8 cellular contexts compared by ENCODE assay signal in the genomic region with DNA sequence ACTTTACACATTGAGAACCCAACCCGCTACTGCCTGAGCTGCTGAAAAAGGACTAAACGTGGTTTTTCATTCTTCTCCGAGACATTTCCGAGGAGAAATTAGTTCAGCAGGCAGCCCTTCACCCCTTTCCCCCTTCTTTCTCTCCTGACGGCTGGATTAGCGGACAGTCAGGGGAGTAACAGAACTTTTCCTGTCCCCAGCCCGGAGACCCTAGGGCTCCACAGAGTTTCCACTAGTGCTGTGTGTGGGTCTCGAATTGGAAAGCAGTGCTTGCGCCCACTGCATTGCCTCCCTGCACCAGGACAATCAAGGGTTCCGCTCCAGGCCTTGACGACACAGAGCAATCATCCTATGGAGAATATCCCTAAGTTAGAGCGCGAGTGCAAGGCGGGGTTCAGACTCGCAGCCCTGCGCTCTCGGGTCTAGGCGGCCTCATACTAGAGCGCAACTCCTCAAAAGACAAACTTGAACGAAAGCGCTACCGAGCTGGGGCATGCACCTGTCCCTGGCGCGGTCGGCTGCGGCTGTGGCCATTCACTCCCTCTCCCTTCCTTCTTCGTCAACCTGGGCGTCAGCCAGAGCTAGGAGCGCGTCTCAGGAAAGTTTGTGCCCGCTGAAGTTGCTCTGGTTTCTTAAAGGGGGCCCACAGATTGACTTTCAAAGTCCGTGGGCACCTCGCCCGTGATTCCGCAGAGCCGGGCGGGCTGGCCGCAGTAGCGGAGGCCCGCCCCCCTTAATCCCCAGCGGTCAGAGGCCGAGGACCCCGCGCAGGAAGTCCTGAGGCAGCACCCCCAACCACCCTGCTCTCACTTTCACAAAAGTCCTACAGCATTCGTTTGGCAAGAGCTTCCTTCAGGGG. TPM values are rescaled to one million over a fixed set of nuclear protein-coding genes. Genes with fewer than 3 reads are reported as not detected.
DNase-seq lines count a peak whose midpoint lies in the region; ATAC-seq and TF ChIP-seq lines count a peak whose summit lies in the region.

No MANE protein-coding gene starts in this region.

- no peaks in the 10 kb centered on the region for H3K9me2 ChIP-seq in PC-9 (ENCODE audit: insufficient read depth)

- H3K27ac Mint-ChIP-seq in CD8-positive, alpha-beta memory T cell, result peak overlapping the region in 2 of 8 donors; percentile 13 to 33
- H3K27ac Mint-ChIP-seq in nephron, result peak overlapping the region; percentile 37 to 86 (median 80)

- peaks cover 84% of the 10 kb centered on the region in 2 donors for H3K27me3 Mint-ChIP-seq in CD8-positive, alpha-beta memory T cell
- H3K27me3 Mint-ChIP-seq in nephron (ENCODE audit: low read depth), result peaks cover 99% of the 10 kb centered on the region

- no peaks in the 10 kb centered on the region for H4K20me1 ChIP-seq in PC-9 (ENCODE audit: insufficient read depth)

- TF ChIP-seq CTCF in PC-9 (conservative IDR thresholded peaks at IDR 0.05) (no peak), esophagus squamous epithelium (IDR thresholded peaks at IDR 0.05) (no peak), nephron (IDR thresholded peaks at IDR 0.05; ENCODE audit: unreplicated experiment in 3 of 3) (no peak)

- peaks cover 0 to 3% (median 0%) of the 10 kb centered on the region in 5 donors for H3K9me3 Mint-ChIP-seq in CD8-positive, alpha-beta memory T cell
- H3K9me3 Mint-ChIP-seq in nephron, result no peaks in the 10 kb centered on the region

- H2AFZ ChIP-seq in PC-9, result peak overlapping the region; percentile 89

- intact Hi-C loops in PC-9 (cut with micrococcal nuclease; ENCODE audit: unreplicated experiment) (loop anchor here (1.0 kb wide), 1 partner anchor 528 kb away; no protein-coding TSS in a partner anchor), esophagus squamous epithelium (cut with DNase I) (loop anchor here (10.0 kb wide), 1 partner anchor 363 kb away; no protein-coding TSS in a partner anchor)

- H3K36me3 Mint-ChIP-seq in CD8-positive, alpha-beta memory T cell, result peaks cover 0 to 7% (median 0%) of the 10 kb centered on the region in 3 donors
- H3K36me3 Mint-ChIP-seq in nephron (ENCODE audit: low read depth), result peaks cover 37% of the 10 kb centered on the region

- no peak overlapping the region for H3K27ac ChIP-seq in CD8-positive, alpha-beta memory T cell (ENCODE audit: low read depth, low read length)
- H3K27ac ChIP-seq in PC-9 (no peak overlapping the region), esophagus squamous epithelium (peak overlapping the region; percentile 58 to 80 (median 73))

- peak overlapping the region; percentile 89 for H3K4me2 ChIP-seq in PC-9

- H3K4me3 Mint-ChIP-seq in CD8-positive, alpha-beta memory T cell, result peak overlapping the region; percentile 41 to 81 (median 63)
- peak overlapping the region; percentile 91 to 93 (median 91) for H3K4me3 Mint-ChIP-seq in nephron

- POLR2A ChIA-PET in CD8-positive, alpha-beta memory T cell (lab: Charles Lee), result interaction anchor here (0.8 kb wide), 1 partner anchor 797 kb away, joined by 3 read pairs; no protein-coding TSS in a partner anchor
- POLR2A ChIA-PET in PC-9 (lab: Charles Lee; ENCODE audit: unreplicated experiment), result interaction anchor here (0.6 kb wide), 1 partner anchor 1089 kb away, joined by 3 read pairs; a partner anchor contains a TSS

- H3K27me3 ChIP-seq in CD8-positive, alpha-beta memory T cell (ENCODE audit: insufficient read depth, low read length, poor library complexity, severe bottlenecking), result peaks cover 74% of the 10 kb centered on the region
- H3K27me3 ChIP-seq in PC-9 (ENCODE audit: insufficient read depth, low read depth), result no peaks in the 10 kb centered on the region
- peaks cover 0 to 92% (median 6%) of the 10 kb centered on the region in 4 donors for H3K27me3 ChIP-seq in esophagus squamous epithelium

- no peak for ATAC-seq in HG02852 (IDR thresholded peaks at IDR 0.05; ENCODE audit: unreplicated experiment)

- no peak for TF ChIP-seq POLR2A in esophagus squamous epithelium (IDR thresholded peaks at IDR 0.05)

- TSS peak; percentile 40 for BruUV-seq in PC-9 (replicated peaks; lab: Mats Ljungman, UMichigan)

- no peak for DNase-seq in CD8-positive, alpha-beta memory T cell
- DNase-seq in PC-9 (peak in 1 of 2 experiments; percentile 43), esophagus squamous epithelium (lab: John Stamatoyannopoulos, UW) (no peak), NCI-H187 treated with DMSO at 0.1 percent for 48 hours (lab: John Stamatoyannopoulos, UW) (no peak), nucleus accumbens (lab: John Stamatoyannopoulos, UW) (no peak)
- no peak for DNase-seq in activated CD4-positive, CD25-positive, alpha-beta regulatory T cell (lab: John Stamatoyannopoulos, UW)

- 16 to 20% methylated on average over 17 to 18 of the region's 45 CpGs for WGBS in esophagus squamous epithelium, 2 donors

- peaks cover 40% of the 10 kb centered on the region for H3K4me1 ChIP-seq in CD8-positive, alpha-beta memory T cell (ENCODE audit: insufficient read depth, low read length)
- H3K4me1 ChIP-seq in PC-9 (replicated peaks; ENCODE audit: insufficient read depth), result peaks cover 13% of the 10 kb centered on the region; the same call in 1 of the 2 replicates
- H3K4me1 ChIP-seq in esophagus squamous epithelium, result peaks cover 5 to 49% (median 12%) of the 10 kb centered on the region in 3 donors

- H3K4me1 Mint-ChIP-seq in CD8-positive, alpha-beta memory T cell, result peaks cover 40 to 58% (median 41%) of the 10 kb centered on the region in 3 donors
- peaks cover 60% of the 10 kb centered on the region for H3K4me1 Mint-ChIP-seq in nephron

- H3K36me3 ChIP-seq in CD8-positive, alpha-beta memory T cell (ENCODE audit: insufficient read depth, low read length), result no peaks in the 10 kb centered on the region
- no peaks in the 10 kb centered on the region for H3K36me3 ChIP-seq in PC-9 (ENCODE audit: low read depth)
- H3K36me3 ChIP-seq in esophagus squamous epithelium, result no peaks in the 10 kb centered on the region

- no peak overlapping the region for H3K4me3 ChIP-seq in CD8-positive, alpha-beta memory T cell (ENCODE audit: low read length)
- H3K4me3 ChIP-seq in PC-9 (peak overlapping the region; percentile 70), esophagus squamous epithelium (peak overlapping the region; percentile 45 to 76 (median 54))

- no peaks in the 10 kb centered on the region for H3K9me3 ChIP-seq in CD8-positive, alpha-beta memory T cell (ENCODE audit: low read length)
- H3K9me3 ChIP-seq in PC-9 (ENCODE audit: insufficient read depth, low read depth), result no peaks in the 10 kb centered on the region
- no peaks in the 10 kb centered on the region for H3K9me3 ChIP-seq in esophagus squamous epithelium

- CTCF ChIA-PET in CD8-positive, alpha-beta memory T cell (lab: Charles Lee), result interaction anchor here (4.2 kb wide), 1 partner anchor 9 kb away, joined by 28 read pairs; no protein-coding TSS in a partner anchor
- CTCF ChIA-PET in PC-9 (lab: Charles Lee), result interaction anchor here (0.6 to 0.7 kb wide), 3 partner anchors 253 to 1686 kb away, joined by 3 to 11 read pairs (median 11); no protein-coding TSS in a partner anchor

- peaks cover 1% of the 10 kb centered on the region; the same call in 1 of the 2 replicates for H3F3A ChIP-seq in PC-9 (ENCODE audit: insufficient read depth, low read depth)

- peaks cover 23% of the 10 kb centered on the region for H3K79me2 ChIP-seq in PC-9 (ENCODE audit: low read depth)

RNA-seq across cellular contexts. Expression of a gene that starts 0.8 kb away (rescaled TPM):
- total RNA-seq in CD8-positive, alpha-beta memory T cell, result not detected
- polyA plus RNA-seq in CD8-positive, alpha-beta memory T cell, result not detected
- total RNA-seq in PC-9 (2021), result 6.4 and 6.9 TPM in 2 replicates
- 1 to 10 TPM in 3 of 4 donors, under 1 TPM in 1; 0.19 to 4.4 (median 1.5) TPM for total RNA-seq in esophagus squamous epithelium

Comparison
In these comparisons a context has a peak if more than half of its experiments do, and no peak if none do; other contexts are left out.
1. H3K27ac ChIP-seq: peak in esophagus squamous epithelium (4 of 4); none in CD8-positive, alpha-beta memory T cell (single experiment) and PC-9 (single experiment).